8 cellular contexts compared by ENCODE assay signal in the genomic region with DNA sequence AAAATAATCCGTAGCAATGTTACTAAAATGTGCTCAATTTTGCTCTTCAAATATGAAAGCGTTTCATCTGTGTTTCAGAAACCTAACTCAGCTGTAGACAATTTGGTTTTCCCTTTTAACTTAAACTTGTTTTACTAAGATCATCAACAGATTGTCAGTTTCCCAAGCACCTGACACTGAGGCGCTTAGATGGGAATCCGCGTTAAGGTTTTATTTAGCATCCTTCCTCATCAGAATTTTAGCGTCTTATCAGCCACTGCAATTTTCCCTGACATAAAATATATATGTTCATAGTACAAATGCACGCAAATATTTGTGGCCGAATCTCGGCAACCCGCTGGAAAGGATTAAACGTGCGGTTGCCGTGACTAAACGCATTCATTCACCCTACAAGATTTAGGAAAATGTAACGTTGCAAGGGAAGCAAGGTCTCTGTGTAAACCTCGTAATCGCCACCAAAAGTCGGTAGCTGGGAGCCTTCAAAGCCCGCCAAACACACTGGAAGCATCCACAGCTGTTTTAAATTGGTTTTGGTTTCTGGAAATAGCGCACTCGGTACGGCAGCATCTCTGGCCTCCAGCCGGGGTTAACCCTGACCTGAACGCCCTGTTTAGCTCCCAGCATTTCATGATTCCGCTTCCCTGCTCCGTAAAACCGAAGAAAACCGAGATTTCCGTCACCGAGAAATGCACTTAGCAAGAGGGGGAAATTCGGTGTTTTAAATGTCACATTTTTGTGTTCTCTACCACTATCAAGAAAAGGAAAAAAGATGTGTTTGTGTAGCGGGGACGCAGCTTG. TPM values are rescaled to one million over a fixed set of nuclear protein-coding genes. Genes with fewer than 3 reads are reported as not detected.
DNase-seq lines count a peak whose midpoint lies in the region; ATAC-seq and TF ChIP-seq lines count a peak whose summit lies in the region.

No MANE protein-coding gene starts in this region.

- peak overlapping the region; percentile 64 for H3K4me3 ChIP-seq in MG63
- peak overlapping the region; percentile 51 for H3K4me3 ChIP-seq in parathyroid adenoma (ENCODE audit: low read depth, low read length)

- intact Hi-C loops in activated T-helper 1 cell treated with anti-CD3 and anti-CD28 coated beads, Interleukin-12 subunit alpha, Interleukin-12 subunit beta, Interleukin-2, Interleukin-4 antibody, amounts not matched to agents 30 ng/mL and 10 ng/mL and 1 ng/mL, durations not matched to agents 14 hours and 24 hours and 36 hours (cut with micrococcal nuclease): loop anchor here (1.0 to 5.0 kb wide), 4 partner anchors 22 to 1423 kb away; partner anchors contain the start of genes CASD1 and VPS50
- intact Hi-C loops in Right ventricle myocardium superior (cut with DNase I): loop anchor here (10.0 kb wide), 2 partner anchors 150 to 200 kb away; partner anchors contain the start of gene CASD1

- TF ChIP-seq CTCF in parathyroid adenoma (IDR thresholded peaks at IDR 0.05): no peak

- H3K79me2 ChIP-seq in parathyroid adenoma: no peaks in the 10 kb centered on the region

- ATAC-seq in Right ventricle myocardium superior (ENCODE audit: poor library complexity) (peak; percentile 43), GM19023 (IDR thresholded peaks at IDR 0.05; ENCODE audit: unreplicated experiment) (no peak), GM21423 (IDR thresholded peaks at IDR 0.05; ENCODE audit: unreplicated experiment) (no peak), GM18858 (IDR thresholded peaks at IDR 0.05; ENCODE audit: unreplicated experiment) (no peak)

- H3K4me3 Mint-ChIP-seq in activated T-helper 1 cell treated with anti-CD3 and anti-CD28 coated beads, Interleukin-12 subunit alpha, Interleukin-12 subunit beta, Interleukin-2, Interleukin-4 antibody, amounts not matched to agents 30 ng/mL and 10 ng/mL and 1 ng/mL, durations not matched to agents 14 hours and 24 hours and 36 hours: peak overlapping the region; percentile 76

- peak overlapping the region; percentile 77 for H2AFZ ChIP-seq in parathyroid adenoma

- peak overlapping the region; percentile 66 for H3K4me2 ChIP-seq in parathyroid adenoma (ENCODE audit: low read length)

- H3K9me3 Mint-ChIP-seq in activated T-helper 1 cell treated with anti-CD3 and anti-CD28 coated beads, Interleukin-12 subunit alpha, Interleukin-12 subunit beta, Interleukin-2, Interleukin-4 antibody, amounts not matched to agents 30 ng/mL and 10 ng/mL and 1 ng/mL, durations not matched to agents 14 hours and 24 hours and 36 hours: no peaks in the 10 kb centered on the region

- peak; percentile 10 for DNase-seq in DMS153 (lab: John Stamatoyannopoulos, UW)
- peak; percentile 28 for DNase-seq in MG63
- no peak for DNase-seq in activated T-helper 1 cell treated with anti-CD3 and anti-CD28 coated beads, Interleukin-12 subunit alpha, Interleukin-12 subunit beta, Interleukin-2, Interleukin-4 antibody, amounts not matched to agents 30 ng/mL and 10 ng/mL and 1 ng/mL, durations not matched to agents 14 hours and 24 hours and 36 hours (ENCODE audit: low spot score)
- peak; percentile 56 for DNase-seq in Right ventricle myocardium superior

- H3K27me3 Mint-ChIP-seq in activated T-helper 1 cell treated with anti-CD3 and anti-CD28 coated beads, Interleukin-12 subunit alpha, Interleukin-12 subunit beta, Interleukin-2, Interleukin-4 antibody, amounts not matched to agents 30 ng/mL and 10 ng/mL and 1 ng/mL, durations not matched to agents 14 hours and 24 hours and 36 hours (ENCODE audit: insufficient read depth): peaks cover 44% of the 10 kb centered on the region

- no peaks in the 10 kb centered on the region for H3K27me3 ChIP-seq in MG63
- no peaks in the 10 kb centered on the region for H3K27me3 ChIP-seq in parathyroid adenoma (ENCODE audit: control insufficient read depth, insufficient read depth, low read length)

- H3K9me3 ChIP-seq in MG63: no peaks in the 10 kb centered on the region
- H3K9me3 ChIP-seq in parathyroid adenoma (ENCODE audit: control insufficient read depth, low read length): no peaks in the 10 kb centered on the region

- H3K36me3 ChIP-seq in MG63: no peaks in the 10 kb centered on the region
- H3K36me3 ChIP-seq in parathyroid adenoma (ENCODE audit: control insufficient read depth, insufficient read depth, low read length): no peaks in the 10 kb centered on the region

- peaks cover 4% of the 10 kb centered on the region for H3K4me1 ChIP-seq in parathyroid adenoma

- no peaks in the 10 kb centered on the region for H3K36me3 Mint-ChIP-seq in activated T-helper 1 cell treated with anti-CD3 and anti-CD28 coated beads, Interleukin-12 subunit alpha, Interleukin-12 subunit beta, Interleukin-2, Interleukin-4 antibody, amounts not matched to agents 30 ng/mL and 10 ng/mL and 1 ng/mL, durations not matched to agents 14 hours and 24 hours and 36 hours (ENCODE audit: low read depth)

- no peak overlapping the region for H3K27ac ChIP-seq in parathyroid adenoma

- H3K9ac ChIP-seq in parathyroid adenoma: no peak overlapping the region

- H3K27ac Mint-ChIP-seq in activated T-helper 1 cell treated with anti-CD3 and anti-CD28 coated beads, Interleukin-12 subunit alpha, Interleukin-12 subunit beta, Interleukin-2, Interleukin-4 antibody, amounts not matched to agents 30 ng/mL and 10 ng/mL and 1 ng/mL, durations not matched to agents 14 hours and 24 hours and 36 hours: no peak overlapping the region

- H3K4me1 Mint-ChIP-seq in activated T-helper 1 cell treated with anti-CD3 and anti-CD28 coated beads, Interleukin-12 subunit alpha, Interleukin-12 subunit beta, Interleukin-2, Interleukin-4 antibody, amounts not matched to agents 30 ng/mL and 10 ng/mL and 1 ng/mL, durations not matched to agents 14 hours and 24 hours and 36 hours (ENCODE audit: low read depth): peaks cover 19% of the 10 kb centered on the region

RNA-seq across cellular contexts. Expression of gene SGCE, which starts 1.0 kb away (rescaled TPM):
- 16.8 and 24.7 TPM in 2 replicates for total RNA-seq in MG63 (2014; rRNA removed; shearing (Covaris generic); ENCODE audit: low replicate concordance)
- 0.42 TPM in 1 of 2 replicates, not detected in the other for total RNA-seq in activated T-helper 1 cell treated with anti-CD3 and anti-CD28 coated beads, Interleukin-12 subunit alpha, Interleukin-12 subunit beta, Interleukin-2, Interleukin-4 antibody, amounts not matched to agents 30 ng/mL and 10 ng/mL and 1 ng/mL, durations not matched to agents 14 hours and 24 hours and 36 hours
- total RNA-seq in Right ventricle myocardium superior: 15.8 TPM

Comparison
In these comparisons a context has a peak if more than half of its experiments do, and no peak if none do; other contexts are left out.
1. RNA of gene SGCE, which starts 1.0 kb away (total RNA-seq): 16.8 to 24.7 TPM in MG63 and 15.8 TPM in Right ventricle myocardium superior (single experiment); 0.42 TPM in activated T-helper 1 cell treated with anti-CD3 and anti-CD28 coated beads, Interleukin-12 subunit alpha, Interleukin-12 subunit beta, Interleukin-2, Interleukin-4 antibody, amounts not matched to agents 30 ng/mL and 10 ng/mL and 1 ng/mL, durations not matched to agents 14 hours and 24 hours and 36 hours; every median in the first group is over 10 times any median in the second.